ENCODE assay signal across 8 cellular contexts in the genomic region with DNA sequence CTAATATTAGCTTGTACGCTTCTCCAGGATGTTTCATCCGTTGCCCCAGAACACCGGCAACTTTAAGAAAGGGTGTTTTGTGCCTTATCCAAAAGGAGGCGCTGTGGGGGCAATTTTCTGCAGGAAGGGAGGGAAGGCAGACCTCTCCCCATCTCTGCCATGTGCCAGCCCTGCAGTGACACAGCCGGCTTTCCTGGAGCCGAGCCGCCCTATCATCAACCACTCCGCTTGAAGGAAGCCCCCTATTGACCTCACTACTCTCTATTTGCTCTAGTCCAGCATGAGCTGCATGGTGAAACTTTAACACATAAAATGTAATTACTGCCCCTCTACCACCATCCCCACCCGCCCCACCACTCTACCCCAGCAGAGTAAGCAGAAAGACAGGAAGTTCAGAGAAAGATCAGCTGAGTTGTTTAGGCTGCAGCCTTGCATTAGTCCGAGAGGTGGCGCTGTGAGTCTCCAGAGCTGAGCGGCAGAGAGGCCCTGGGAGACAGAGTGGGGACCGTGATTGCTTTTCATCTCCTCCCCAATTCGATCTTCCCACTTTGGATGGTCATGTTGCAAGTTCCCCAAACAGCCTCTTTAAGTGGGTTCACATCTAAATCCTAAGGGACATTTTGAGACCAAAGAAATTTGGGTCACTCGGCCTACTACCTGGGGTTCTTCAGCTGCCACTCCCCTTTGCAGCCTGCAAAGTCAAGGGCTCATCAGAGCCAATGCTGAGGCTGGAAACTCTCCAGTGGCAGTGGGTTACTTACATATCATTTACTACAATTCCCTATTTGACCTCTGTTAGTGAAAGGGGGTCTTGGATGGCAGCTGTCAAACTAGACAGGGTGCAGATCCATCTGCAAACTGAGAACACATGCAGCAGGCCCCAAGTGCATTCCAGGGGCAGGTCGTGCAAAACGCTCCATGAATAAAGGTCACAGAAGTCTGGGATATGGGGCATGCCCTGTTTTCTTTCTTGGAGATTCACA. TPM values are rescaled to one million over a fixed set of nuclear protein-coding genes. Genes with fewer than 3 reads are reported as not detected.
DNase-seq lines count a peak whose midpoint lies in the region; ATAC-seq and TF ChIP-seq lines count a peak whose summit lies in the region.

No MANE protein-coding gene starts in this region.

- H3K9me3 ChIP-seq in mucosa of descending colon = no peaks in the 10 kb centered on the region

- H3K4me3 ChIP-seq in epithelial cell of esophagus (ENCODE audit: low read length) (no peak overlapping the region), mucosa of descending colon (no peak overlapping the region)

- H3K36me3 ChIP-seq in mucosa of descending colon (ENCODE audit: low read depth) = no peaks in the 10 kb centered on the region

- ATAC-seq in HG02973 (IDR thresholded peaks at IDR 0.05; ENCODE audit: unreplicated experiment) = peak; percentile 90
- peak; percentile 77 for ATAC-seq in mucosa of descending colon
- ATAC-seq in stimulated activated naive CD8-positive, alpha-beta T cell treated with anti-CD3 and anti-CD28 coated beads, Interleukin-15, Interleukin-2, amounts not matched to agents 100 U/mL and 50 U/mL, for 24 hours = peak; percentile 47

- intact Hi-C loops in mucosa of descending colon (cut with DNase I, micrococcal nuclease) = loop anchor here (5.0 kb wide), 2 partner anchors 79 to 314 kb away; no protein-coding TSS in a partner anchor

- TF ChIP-seq CTCF in epithelial cell of esophagus (IDR thresholded peaks at IDR 0.05; ENCODE audit: insufficient read depth, low read depth, low read length, missing control alignments) (peak; percentile 87), mucosa of descending colon (IDR thresholded peaks at IDR 0.05) (peak; percentile 63)

- no peaks in the 10 kb centered on the region for H3K4me1 ChIP-seq in mucosa of descending colon (ENCODE audit: low read depth)

- peak; percentile 77 for DNase-seq in SIG-M5 treated with dmso at 0.1 percent for 504 hours (lab: John Stamatoyannopoulos, UW; ENCODE audit: unreplicated experiment)
- no peak for DNase-seq in SIG-M5 (lab: John Stamatoyannopoulos, UW)
- DNase-seq in NCI-H69 (lab: John Stamatoyannopoulos, UW) = peak; percentile 67
- peak; percentile 9 to 30 (median 9) for DNase-seq in activated CD8-positive, alpha-beta memory T cell treated with anti-CD3 and anti-CD28 coated beads for 48 hours (ENCODE audit: low read depth in 2 of 3, low spot score in 2 of 3)
- peak; percentile 62 for DNase-seq in epithelial cell of esophagus (ENCODE audit: low read depth)
- DNase-seq in mucosa of descending colon = peak in 2 of 3 donors; percentile 72
- peak; percentile 69 for DNase-seq in stimulated activated naive CD8-positive, alpha-beta T cell treated with anti-CD3 and anti-CD28 coated beads, Interleukin-15, Interleukin-2, amounts not matched to agents 100 U/mL and 50 U/mL, for 24 hours

RNA-seq across cellular contexts. Expression of gene RAD18, which starts 24.7 kb away (rescaled TPM):
- total RNA-seq in mucosa of descending colon = 10 to 100 TPM; 10.2 to 16.1 (median 12.5) TPM
